In genomic region chr3:150259526-150260145, GRCh38 we compare ENCODE assay signal across 26 cellular contexts.
DNase-seq lines count a peak whose midpoint lies in the region; ATAC-seq, FAIRE-seq and TF ChIP-seq lines count a peak whose summit lies in the region.
"Had no signal": no experiment of that assay in that cellular context is flagged by ENCODE, and none has a peak within 500 bp of the region (broad histone marks: within the 10 kb centered on the region; RNA-seq: fewer than 3 reads in every experiment).

No MANE protein-coding gene starts in this region.

- H3K36me3 Mint-ChIP-seq in activated T-helper 1 cell treated with anti-CD3 and anti-CD28 coated beads, Interleukin-12 subunit alpha, Interleukin-12 subunit beta, Interleukin-2, Interleukin-4 antibody, amounts not matched to agents 30 ng/mL and 10 ng/mL and 1 ng/mL, durations not matched to agents 14 hours and 24 hours and 36 hours (ENCODE audit: low read depth) = no peaks in the 10 kb centered on the region
- H3K36me3 Mint-ChIP-seq: CD14-positive monocyte; CD8-positive, alpha-beta memory T cell had no signal

- intact Hi-C loops in Right ventricle myocardium superior (cut with DNase I) (no loop called here), HepG2 (cut with micrococcal nuclease; ENCODE audit: unreplicated experiment) (no loop called here)
- intact Hi-C loops in activated T-helper 1 cell treated with anti-CD3 and anti-CD28 coated beads, Interleukin-12 subunit alpha, Interleukin-12 subunit beta, Interleukin-2, Interleukin-4 antibody, amounts not matched to agents 30 ng/mL and 10 ng/mL and 1 ng/mL, durations not matched to agents 14 hours and 24 hours and 36 hours (cut with micrococcal nuclease) = no loop called here

- in situ Hi-C loops in HepG2 (cut with HindIII; ENCODE audit: extremely low pct_ligation_motif_present, low pct_unique_long_range_greater_than_20kb) = no loop called here

- no peaks in the 10 kb centered on the region for H4K20me1 ChIP-seq in HepG2 (ENCODE audit: insufficient read depth, low read length)
- H4K20me1 ChIP-seq: BLaER1 treated with 17β-estradiol and CSF1 and Interleukin-3, amounts not matched to agents 10 nM and 100 nM had no signal

- no peaks in the 10 kb centered on the region for H3K79me2 ChIP-seq in HepG2 (ENCODE audit: insufficient read depth, low read length)

- POLR2A ChIA-PET in HepG2 (lab: Yijun Ruan, JAX) = no interaction called here

- TF ChIP-seq CTCF in right atrium auricular region (IDR thresholded peaks at IDR 0.05) (no peak), liver (IDR thresholded peaks at IDR 0.05; ENCODE audit: low read depth, low read length, missing input control) (no peak), HepG2 (CRISPR knock-in tag; IDR thresholded peaks at IDR 0.05) (no peak)

- H3K4me1 ChIP-seq in right atrium auricular region (peaks cover 0 to 14% of the 10 kb centered on the region in 2 donors), liver (ENCODE audit: control insufficient read depth in 4 of 4, insufficient read depth in 4 of 4, low read length in 3 of 4) (peaks cover 3 to 24% (median 11%) of the 10 kb centered on the region in 4 donors), HepG2 (ENCODE audit: insufficient read depth, low read length) (peaks cover 13% of the 10 kb centered on the region; the same call in 1 of the 2 replicates)
- H3K4me1 ChIP-seq: A549, BE2C had no signal

- TF ChIP-seq EP300 in HepG2 (IDR thresholded peaks at IDR 0.05; ENCODE audit: low read depth in 2 of 2, low read length in 2 of 2) (no peak), HepG2 (CRISPR knock-in tag; IDR thresholded peaks at IDR 0.05; ENCODE audit: borderline replicate concordance) (no peak)

- H3K27me3 Mint-ChIP-seq in activated T-helper 1 cell treated with anti-CD3 and anti-CD28 coated beads, Interleukin-12 subunit alpha, Interleukin-12 subunit beta, Interleukin-2, Interleukin-4 antibody, amounts not matched to agents 30 ng/mL and 10 ng/mL and 1 ng/mL, durations not matched to agents 14 hours and 24 hours and 36 hours (ENCODE audit: insufficient read depth) = peaks cover 4% of the 10 kb centered on the region
- H3K27me3 Mint-ChIP-seq: CD4-positive, alpha-beta T cell had no signal

- no peaks in the 10 kb centered on the region for H3K27me3 ChIP-seq in right atrium auricular region
- H3K27me3 ChIP-seq in liver (ENCODE audit: control insufficient read depth in 4 of 4, insufficient read depth in 4 of 4, low read length in 3 of 4) = no peaks in the 10 kb centered on the region
- H3K27me3 ChIP-seq in HepG2 (ENCODE audit: control insufficient read depth in 1 of 2, insufficient read depth in 2 of 2, low read length in 2 of 2) = peaks cover 0 to 2% of the 10 kb centered on the region in 2 experiments; a peak in 2 of 5 replicates
- H3K27me3 ChIP-seq: BE2C; BLaER1 treated with 17β-estradiol and CSF1 and Interleukin-3, amounts not matched to agents 10 nM and 100 nM had no signal

- no peaks in the 10 kb centered on the region for H3K4me1 Mint-ChIP-seq in activated T-helper 1 cell treated with anti-CD3 and anti-CD28 coated beads, Interleukin-12 subunit alpha, Interleukin-12 subunit beta, Interleukin-2, Interleukin-4 antibody, amounts not matched to agents 30 ng/mL and 10 ng/mL and 1 ng/mL, durations not matched to agents 14 hours and 24 hours and 36 hours (ENCODE audit: low read depth)
- H3K4me1 Mint-ChIP-seq: CD8-positive, alpha-beta memory T cell had no signal

- WGBS in liver = 43% methylated on average over 4 of the region's 4 CpGs
- 19% methylated on average over 3 of the region's 4 CpGs for WGBS in HepG2 (ENCODE audit: low lambda C conversion rate)

- peak in 1 of 2 donors; percentile 22 for TF ChIP-seq RAD21 in liver (IDR thresholded peaks at IDR 0.05)
- TF ChIP-seq RAD21 in HepG2 (CRISPR knock-in tag; IDR thresholded peaks at IDR 0.05) = no peak

- no peaks in the 10 kb centered on the region for H3K9me3 Mint-ChIP-seq in activated T-helper 1 cell treated with anti-CD3 and anti-CD28 coated beads, Interleukin-12 subunit alpha, Interleukin-12 subunit beta, Interleukin-2, Interleukin-4 antibody, amounts not matched to agents 30 ng/mL and 10 ng/mL and 1 ng/mL, durations not matched to agents 14 hours and 24 hours and 36 hours
- H3K9me3 Mint-ChIP-seq: CD4-positive, alpha-beta T cell; GM23338; H9 had no signal

- peak overlapping the region in 1 of 2 donors; percentile 1 for H3K9ac ChIP-seq in liver (ENCODE audit: low read depth in 1 of 2, low read length in 2 of 2)
- H3K9ac ChIP-seq in HepG2 (ENCODE audit: insufficient read depth, low read depth, low read length) = no peak overlapping the region
- H3K9ac ChIP-seq: BLaER1 treated with 17β-estradiol and CSF1 and Interleukin-3, amounts not matched to agents 10 nM and 100 nM had no signal

- H3K4me3 Mint-ChIP-seq in activated T-helper 1 cell treated with anti-CD3 and anti-CD28 coated beads, Interleukin-12 subunit alpha, Interleukin-12 subunit beta, Interleukin-2, Interleukin-4 antibody, amounts not matched to agents 30 ng/mL and 10 ng/mL and 1 ng/mL, durations not matched to agents 14 hours and 24 hours and 36 hours = no peak overlapping the region
- H3K4me3 Mint-ChIP-seq: CD14-positive monocyte; CD4-positive, alpha-beta T cell; CD8-positive, alpha-beta memory T cell; GM23338; H9 had no signal

- H3K27ac ChIP-seq in right atrium auricular region = no peak overlapping the region
- H3K27ac ChIP-seq in liver (ENCODE audit: low read depth in 1 of 2, low read length in 2 of 2) = peak overlapping the region; percentile 62 to 78
- no peak overlapping the region for H3K27ac ChIP-seq in HepG2 (ENCODE audit: extremely low read length, insufficient read depth, low read length)
- H3K27ac ChIP-seq: A549; BLaER1 treated with 17β-estradiol and CSF1 and Interleukin-3, amounts not matched to agents 10 nM and 100 nM had no signal

- FAIRE-seq in HepG2 (lab: Jason Lieb, UNC) = no peak
- FAIRE-seq: A549, D721Med, GM12878, GM19239 had no signal

- no peaks in the 10 kb centered on the region for H3K9me3 ChIP-seq in right atrium auricular region
- no peaks in the 10 kb centered on the region for H3K9me3 ChIP-seq in liver (ENCODE audit: control insufficient read depth in 4 of 4, low read length in 3 of 4)
- H3K9me3 ChIP-seq in HepG2 (ENCODE audit: low read length) = no peaks in the 10 kb centered on the region
- H3K9me3 ChIP-seq: A549; BE2C; BLaER1 treated with 17β-estradiol and CSF1 and Interleukin-3, amounts not matched to agents 10 nM and 100 nM had no signal

- no peaks in the 10 kb centered on the region for H3K36me3 ChIP-seq in right atrium auricular region
- H3K36me3 ChIP-seq in liver (ENCODE audit: control insufficient read depth in 4 of 4, insufficient read depth in 3 of 4, low read depth in 1 of 4, low read length in 3 of 4) = no peaks in the 10 kb centered on the region
- no peaks in the 10 kb centered on the region for H3K36me3 ChIP-seq in HepG2 (replicated peaks in 1 of 2; ENCODE audit: control insufficient read depth in 1 of 2, insufficient read depth in 2 of 2, low read length in 2 of 2)
- H3K36me3 ChIP-seq: BE2C; BLaER1 treated with 17β-estradiol and CSF1 and Interleukin-3, amounts not matched to agents 10 nM and 100 nM had no signal

- no peak overlapping the region for H3K4me2 ChIP-seq in HepG2 (ENCODE audit: low read depth, low read length)
- H3K4me2 ChIP-seq: A549; BLaER1 treated with 17β-estradiol and CSF1 and Interleukin-3, amounts not matched to agents 10 nM and 100 nM; GM23338 had no signal

- ATAC-seq in Right ventricle myocardium superior (ENCODE audit: poor library complexity) = peak; percentile 27
- no peak for ATAC-seq in HepG2
- ATAC-seq in left lobe of liver = peak; percentile 77
- ATAC-seq: A549, GM12878, GM23338, HCT116 had no signal

- no TSS peak for BruUV-seq in HepG2 (replicated peaks; lab: Mats Ljungman, UMichigan)

- H3K4me3 ChIP-seq in right atrium auricular region (no peak overlapping the region), liver (ENCODE audit: low read depth in 1 of 3, low read length in 3 of 3) (no peak overlapping the region), HepG2 (replicated peaks in 1 of 3; ENCODE audit: insufficient read depth in 1 of 3, low read depth in 2 of 3, low read length in 3 of 3) (no peak overlapping the region)
- H3K4me3 ChIP-seq: A549; BLaER1 treated with 17β-estradiol and CSF1 and Interleukin-3, amounts not matched to agents 10 nM and 100 nM; GM12878; GM23338 had no signal

- no peak overlapping the region for H3K27ac Mint-ChIP-seq in activated T-helper 1 cell treated with anti-CD3 and anti-CD28 coated beads, Interleukin-12 subunit alpha, Interleukin-12 subunit beta, Interleukin-2, Interleukin-4 antibody, amounts not matched to agents 30 ng/mL and 10 ng/mL and 1 ng/mL, durations not matched to agents 14 hours and 24 hours and 36 hours
- H3K27ac Mint-ChIP-seq: CD4-positive, alpha-beta T cell; GM23338; H9 had no signal

- DNase-seq in Right ventricle myocardium superior (no peak), right atrium auricular region (ENCODE audit: low spot score) (no peak), HepG2 (ENCODE audit: low spot score) (no peak), left lobe of liver (ENCODE audit: low spot score) (no peak), activated gamma-delta T cell treated with Interleukin-2 at 50 U/mL for 16 hours (no peak)
- no peak for DNase-seq in activated T-helper 1 cell treated with anti-CD3 and anti-CD28 coated beads, Interleukin-12 subunit alpha, Interleukin-12 subunit beta, Interleukin-2, Interleukin-4 antibody, amounts not matched to agents 30 ng/mL and 10 ng/mL and 1 ng/mL, durations not matched to agents 14 hours and 24 hours and 36 hours (ENCODE audit: low spot score)
- DNase-seq: 8988T; ACHN; AML-193; BE2C; CD4-positive, alpha-beta T cell; CD8-positive, alpha-beta memory T cell; DMS 273 treated with DMSO at 0.1 percent for 48 hours; DMS79; EL; GDM1; H9 had no signal

- no peak overlapping the region for H2AFZ ChIP-seq in HepG2 (ENCODE audit: low read length)
- H2AFZ ChIP-seq: GM23338 had no signal

- TF ChIP-seq POLR2A in HepG2 (IDR thresholded peaks at IDR 0.05; ENCODE audit: insufficient read depth in 1 of 2, low read depth in 2 of 2, low read length in 2 of 2) = no peak

- CTCF ChIA-PET in HepG2 (lab: Yijun Ruan, JAX; ENCODE audit: low intra/inter-chr PET ratio, low total read pairs) = no interaction called here

TF ChIP-seq in HepG2, 621 proteins besides CTCF, POLR2A, EP300 and RAD21 (continues in another document):
- TF ChIP-seq RAD51 (IDR thresholded peaks at IDR 0.05; ENCODE audit: borderline replicate concordance) (no peak), MLLT10 (CRISPR knock-in tag; IDR thresholded peaks at IDR 0.05) (no peak), ONECUT2 (CRISPR knock-in tag; IDR thresholded peaks at IDR 0.05) (no peak), FOXA3 (CRISPR knock-in tag; IDR thresholded peaks at IDR 0.05) (no peak), RFXAP (CRISPR knock-in tag; IDR thresholded peaks at IDR 0.05; ENCODE audit: borderline replicate concordance) (no peak), PLRG1 (conservative IDR thresholded peaks at IDR 0.05) (no peak), ZNF451 (CRISPR knock-in tag; IDR thresholded peaks at IDR 0.05) (no peak)

Comparison
In these comparisons a context has a peak if more than half of its experiments do, and no peak if none do; other contexts are left out.
1. H3K27ac ChIP-seq: peak in liver (2 of 2); none in right atrium auricular region (0 of 2) and HepG2 (single experiment).